In the genomic region with DNA sequence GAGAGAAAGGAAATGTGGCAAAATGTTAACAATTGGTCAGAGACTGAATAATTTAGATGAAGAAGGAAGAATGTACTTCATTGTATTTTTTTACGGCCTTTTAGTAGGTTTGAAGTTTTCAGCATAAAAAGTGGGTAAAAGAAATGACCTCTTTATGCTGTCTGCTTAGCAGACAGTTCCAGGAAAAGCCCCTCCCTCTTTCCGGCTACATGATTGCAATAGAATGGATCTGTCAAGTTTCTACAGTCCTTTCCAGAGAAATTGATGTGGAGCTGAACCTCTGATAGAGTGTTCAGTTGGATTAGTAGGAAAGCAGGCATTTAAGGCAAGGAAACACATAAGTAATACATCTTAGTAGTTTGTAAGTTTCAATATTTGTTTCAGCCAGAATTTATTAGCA, we compare ENCODE assay signal across 19 cellular contexts.
"Had no signal": no experiment of that assay in that cellular context is flagged by ENCODE, and none has a peak within 500 bp of the region (broad histone marks: within the 10 kb centered on the region; RNA-seq: fewer than 3 reads in every experiment).

No MANE protein-coding gene starts in this region.

- H3K27me3 ChIP-seq: right lobe of liver, suprapubic skin, thyroid gland, uterus had no signal

- DNase-seq: erythroblast; immature natural killer cell; left ventricle myocardium inferior; lower lobe of right lung; midbrain; nephron progenitor cell; right lobe of liver; stimulated activated CD4-positive, alpha-beta T cell treated with anti-CD3 and anti-CD28 coated beads, Interleukin-4, amount 100 ng/mL, for 1 hour; stimulated activated CD8-positive, alpha-beta memory T cell treated with anti-CD3 and anti-CD28 coated beads, Interleukin-4, amount 100 ng/mL, for 48 hours; stimulated activated naive CD8-positive, alpha-beta T cell treated with anti-CD3 and anti-CD28 coated beads, Interleukin-15, Interleukin-2, amounts not matched to agents 100 U/mL and 50 U/mL, for 24 hours; thyroid gland; uterus had no signal

- H3K9ac ChIP-seq: parathyroid adenoma had no signal

- H3K4me3 Mint-ChIP-seq: dendritic cell treated with granulocyte-macrophage colony-stimulating factor and Interleukin-4, amounts not matched to agents 40 ng/mL and 50 ng/mL, for 4 days; immature natural killer cell; memory B cell; nephron progenitor cell; stimulated activated effector memory CD8-positive, alpha-beta T cell treated with anti-CD3 and anti-CD28 coated beads, Interleukin-12 subunit alpha, Interleukin-12 subunit beta, amount 100 ng/mL, for 72 hours; type B pancreatic cell had no signal

- H3K36me3 Mint-ChIP-seq: immature natural killer cell; memory B cell; stimulated activated effector memory CD8-positive, alpha-beta T cell treated with anti-CD3 and anti-CD28 coated beads, Interleukin-12 subunit alpha, Interleukin-12 subunit beta, amount 100 ng/mL, for 72 hours; type B pancreatic cell had no signal

- H3K27ac Mint-ChIP-seq: dendritic cell treated with granulocyte-macrophage colony-stimulating factor and Interleukin-4, amounts not matched to agents 40 ng/mL and 50 ng/mL, for 4 days; immature natural killer cell; memory B cell; nephron progenitor cell; stimulated activated effector memory CD8-positive, alpha-beta T cell treated with anti-CD3 and anti-CD28 coated beads, Interleukin-12 subunit alpha, Interleukin-12 subunit beta, amount 100 ng/mL, for 72 hours; type B pancreatic cell had no signal

- H3K9me3 ChIP-seq: left ventricle myocardium inferior, lower lobe of right lung, prostate gland, right lobe of liver, suprapubic skin, thyroid gland, uterus had no signal

- H3K4me1 ChIP-seq: parathyroid adenoma, prostate gland, suprapubic skin, uterus had no signal

- H3K27me3 Mint-ChIP-seq: dendritic cell treated with granulocyte-macrophage colony-stimulating factor and Interleukin-4, amounts not matched to agents 40 ng/mL and 50 ng/mL, for 4 days; memory B cell; type B pancreatic cell had no signal

- H2AFZ ChIP-seq: parathyroid adenoma had no signal

- H3K4me3 ChIP-seq: left ventricle myocardium inferior, lower lobe of right lung, prostate gland, right lobe of liver, suprapubic skin, thyroid gland, uterus had no signal

- H3K9me3 Mint-ChIP-seq: dendritic cell treated with granulocyte-macrophage colony-stimulating factor and Interleukin-4, amounts not matched to agents 40 ng/mL and 50 ng/mL, for 4 days; immature natural killer cell; memory B cell; stimulated activated effector memory CD8-positive, alpha-beta T cell treated with anti-CD3 and anti-CD28 coated beads, Interleukin-12 subunit alpha, Interleukin-12 subunit beta, amount 100 ng/mL, for 72 hours; type B pancreatic cell had no signal

- H3K36me3 ChIP-seq: left ventricle myocardium inferior, lower lobe of right lung, prostate gland, right lobe of liver, suprapubic skin, thyroid gland, uterus had no signal

- ATAC-seq: lower lobe of right lung; stimulated activated effector memory CD8-positive, alpha-beta T cell treated with anti-CD3 and anti-CD28 coated beads, Interleukin-12 subunit alpha, Interleukin-12 subunit beta, amount 100 ng/mL, for 72 hours; stimulated activated naive CD8-positive, alpha-beta T cell treated with anti-CD3 and anti-CD28 coated beads, Interleukin-15, Interleukin-2, amounts not matched to agents 100 U/mL and 50 U/mL, for 24 hours had no signal

- H3K27ac ChIP-seq: left ventricle myocardium inferior, lower lobe of right lung, parathyroid adenoma, prostate gland, right lobe of liver, suprapubic skin, thyroid gland, uterus had no signal

- H3K79me2 ChIP-seq: parathyroid adenoma had no signal
